ENCODE assay signal across 8 cellular contexts in genomic region chr14:34629344-34629656, GRCh38. TPM values are rescaled to one million over a fixed set of nuclear protein-coding genes. Genes with fewer than 3 reads are reported as not detected.
DNase-seq lines count a peak whose midpoint lies in the region; ATAC-seq, FAIRE-seq and TF ChIP-seq lines count a peak whose summit lies in the region.

No MANE protein-coding gene starts in this region.

- DNase-seq in GM12891 (ENCODE audit: insufficient read length, low spot score) (no peak), brain microvascular endothelial cell (no peak), NCI-H774 (lab: John Stamatoyannopoulos, UW) (no peak)

- no peak for TF ChIP-seq CTCF in brain microvascular endothelial cell (IDR thresholded peaks at IDR 0.05; ENCODE audit: low read depth, low read length, missing control alignments)

- in situ Hi-C loops in brain microvascular endothelial cell (cut with HindIII; ENCODE audit: low pct_ligation_motif_present, low sequenced_read_pairs): no loop called here

- peak overlapping the region; percentile 98 for H3K4me3 ChIP-seq in HUES6 (ENCODE audit: low read depth, low read length)
- H3K4me3 ChIP-seq in brain microvascular endothelial cell (ENCODE audit: low read depth, low read length): peak overlapping the region; percentile 98
- peak overlapping the region; percentile 94 for H3K4me3 ChIP-seq in mononuclear cell (ENCODE audit: low read length)

- peak; percentile 9 for FAIRE-seq in GM12891 (lab: Jason Lieb, UNC)

- H3K4me1 ChIP-seq in HUES6 (ENCODE audit: control insufficient read depth, insufficient read depth, low read length) (0 out of 2 replicates have a peak, but pooled peaks cover 10% of the 10 kb centered on the region), mononuclear cell (ENCODE audit: insufficient read depth, low read length) (peaks cover 31% of the 10 kb centered on the region)

- H3K27ac ChIP-seq in HUES6 (ENCODE audit: low read depth, low read length) (peak overlapping the region; percentile 79; the same call in 1 of the 2 replicates), brain microvascular endothelial cell (peak overlapping the region; percentile 82)

- H3K9ac ChIP-seq in HUES6 (ENCODE audit: low read length): peak overlapping the region; percentile 86

- H3K27me3 ChIP-seq in HUES6 (ENCODE audit: control insufficient read depth, insufficient read depth, low read length): no peaks in the 10 kb centered on the region
- no peaks in the 10 kb centered on the region for H3K27me3 ChIP-seq in brain microvascular endothelial cell (replicated peaks)
- no peaks in the 10 kb centered on the region for H3K27me3 ChIP-seq in mononuclear cell (ENCODE audit: insufficient read depth, low read length)

- H3K9me3 ChIP-seq in HUES6 (ENCODE audit: control insufficient read depth, insufficient read depth, low read depth, low read length): 0 out of 2 replicates have a peak, but pooled peaks cover 2% of the 10 kb centered on the region
- H3K9me3 ChIP-seq in mononuclear cell (ENCODE audit: low read depth, low read length): no peaks in the 10 kb centered on the region

- H3K36me3 ChIP-seq in HUES6 (ENCODE audit: control insufficient read depth, insufficient read depth, low read length) (peaks cover 4% of the 10 kb centered on the region; the same call in 1 of the 2 replicates), brain microvascular endothelial cell (replicated peaks) (peaks cover 10% of the 10 kb centered on the region)

- TF ChIP-seq POLR2A in GM12891 (IDR thresholded peaks at IDR 0.05; ENCODE audit: low read depth, low read length): no peak

- ATAC-seq in GM18861 (IDR thresholded peaks at IDR 0.05; ENCODE audit: unreplicated experiment) (no peak), HG03045 (IDR thresholded peaks at IDR 0.05; ENCODE audit: unreplicated experiment) (no peak), GM21515 (IDR thresholded peaks at IDR 0.05; ENCODE audit: unreplicated experiment) (no peak)

TF ChIP-seq in GM12891, 5 proteins besides CTCF, POLR2A, EP300 and RAD21:
- TF ChIP-seq POU2F2 (IDR thresholded peaks at IDR 0.05; ENCODE audit: low read depth, low read length) (no peak), POLR2AphosphoS5 (IDR thresholded peaks at IDR 0.05; ENCODE audit: low read depth, low read length) (no peak), PAX5 (IDR thresholded peaks at IDR 0.05; ENCODE audit: insufficient read depth, low read length, severe bottlenecking) (no peak), TAF1 (IDR thresholded peaks at IDR 0.05; ENCODE audit: low read depth, low read length) (no peak), SPI1 (IDR thresholded peaks at IDR 0.05; ENCODE audit: low read depth, low read length) (no peak)

RNA-seq across cellular contexts. Expression of gene SNX6, which starts 0.6 kb away (rescaled TPM):
- polyA plus RNA-seq in GM12891 (2012; ENCODE audit: low read depth, missing spikeins): 46.1 TPM
- total RNA-seq in mononuclear cell: 128 TPM
